Comparison of ENCODE assay signal across 27 cellular contexts in genomic region chr11:64829536-64830251, GRCh38. TPM values are rescaled to one million over a fixed set of nuclear protein-coding genes. Genes with fewer than 3 reads are reported as not detected.
A peak's percentile ranks its signal among the peaks of the same experiment; 100 is the strongest.
DNase-seq lines count a peak whose midpoint lies in the region; ATAC-seq, FAIRE-seq and TF ChIP-seq lines count a peak whose summit lies in the region.
"Had no signal": no experiment of that assay in that cellular context is flagged by ENCODE, and none has a peak within 500 bp of the region (broad histone marks: within the 10 kb centered on the region; RNA-seq: fewer than 3 reads in every experiment).

No MANE protein-coding gene starts in this region.

- H3K4me3 ChIP-seq in BLaER1, result no peak overlapping the region
- H3K4me3 ChIP-seq in RWPE2 (ENCODE audit: severe bottlenecking), result no peak overlapping the region
- no peak overlapping the region for H3K4me3 ChIP-seq in K562
- no peak overlapping the region for H3K4me3 ChIP-seq in osteoblast (ENCODE audit: insufficient read depth, low read length)
- no peak overlapping the region for H3K4me3 ChIP-seq in esophagus muscularis mucosa
- H3K4me3 ChIP-seq: A549, GM12878, GM23248 had no signal

- H3K9me1 ChIP-seq in K562 (ENCODE audit: control insufficient read depth, insufficient read depth, low read length), result no peaks in the 10 kb centered on the region

- TF ChIP-seq CTCF in RWPE2 (IDR thresholded peaks at IDR 0.05; ENCODE audit: poor library complexity, severe bottlenecking), result no peak
- no peak for TF ChIP-seq CTCF in K562 (IDR thresholded peaks at IDR 0.05 in 2 of 3, conservative IDR thresholded peaks at IDR 0.05 in 1 of 3; ENCODE audit: insufficient read depth in 2 of 3, low read depth in 1 of 3, low read length in 3 of 3)
- no peak for TF ChIP-seq CTCF in osteoblast (IDR thresholded peaks at IDR 0.05; ENCODE audit: extremely low read depth, low read depth, low read length)
- no peak for TF ChIP-seq CTCF in esophagus muscularis mucosa (IDR thresholded peaks at IDR 0.05)

- no peaks in the 10 kb centered on the region for H3K9me3 Mint-ChIP-seq in activated naive CD4-positive, alpha-beta T cell treated with anti-CD3 and anti-CD28 coated beads, Interleukin-2, amount 10 ng/mL, durations not matched to agents 7 days and 5 days
- H3K9me3 Mint-ChIP-seq: CD4-positive, CD25-positive, alpha-beta regulatory T cell; CD8-positive, alpha-beta T cell had no signal

- POLR2A ChIA-PET in K562 (lab: Yijun Ruan, JAX), result interaction anchor here (0.6 to 1.4 kb wide), 5 partner anchors 11 to 662 kb away, joined by 3 to 4 read pairs (median 3); no protein-coding TSS in a partner anchor

- ATAC-seq in RWPE2 (ENCODE audit: low read depth), result no peak
- no peak for ATAC-seq in K562
- no peak for ATAC-seq in GM19395 (IDR thresholded peaks at IDR 0.05; ENCODE audit: unreplicated experiment)
- ATAC-seq: A549; CD8-positive, alpha-beta T cell; GM12878 had no signal

- 93% methylated on average over 36 of the region's 43 CpGs for WGBS in K562 (ENCODE audit: insufficient coverage, low coverage, missing lambda C conversion rate)
- WGBS in esophagus muscularis mucosa, result 81% methylated on average over 6 of the region's 43 CpGs

- H3K9me3 ChIP-seq in BLaER1, result no peaks in the 10 kb centered on the region
- no peaks in the 10 kb centered on the region for H3K9me3 ChIP-seq in RWPE2 (ENCODE audit: severe bottlenecking)
- H3K9me3 ChIP-seq in K562 (replicated peaks; ENCODE audit: control insufficient read depth, insufficient read depth, low read depth, low read length), result no peaks in the 10 kb centered on the region
- H3K9me3 ChIP-seq in osteoblast (ENCODE audit: low read depth, low read length), result no peaks in the 10 kb centered on the region
- H3K9me3 ChIP-seq in esophagus muscularis mucosa, result no peaks in the 10 kb centered on the region
- H3K9me3 ChIP-seq: A549, BE2C had no signal

- H2AFZ ChIP-seq in K562 (ENCODE audit: low read depth, low read length), result no peak overlapping the region
- no peak overlapping the region for H2AFZ ChIP-seq in osteoblast (ENCODE audit: low read length)
- H2AFZ ChIP-seq: GM23248 had no signal

- TF ChIP-seq POLR2A in K562 (conservative IDR thresholded peaks at IDR 0.05) (no peak), esophagus muscularis mucosa (IDR thresholded peaks at IDR 0.05; ENCODE audit: low read depth) (no peak)

- TF ChIP-seq EP300 in K562 (IDR thresholded peaks at IDR 0.05; ENCODE audit: low read length) (no peak), esophagus muscularis mucosa (IDR thresholded peaks at IDR 0.05) (no peak)

- intact Hi-C loops in K562 (cut with micrococcal nuclease) (no loop called here), esophagus muscularis mucosa (cut with DNase I) (no loop called here)

- in situ Hi-C loops in K562 (cut with MboI), result no loop called here

- H3K4me1 ChIP-seq in BLaER1 (peaks cover 27% of the 10 kb centered on the region), RWPE2 (ENCODE audit: insufficient read depth, poor library complexity, severe bottlenecking) (no peaks in the 10 kb centered on the region), K562 (replicated peaks in 1 of 2; ENCODE audit: control insufficient read depth in 2 of 2, insufficient read depth in 2 of 2, low read length in 2 of 2) (peaks cover 10 to 58% of the 10 kb centered on the region in 2 experiments; a peak in 4 of 5 replicates), osteoblast (ENCODE audit: insufficient read depth, low read length) (no peaks in the 10 kb centered on the region), esophagus muscularis mucosa (no peaks in the 10 kb centered on the region)
- H3K4me1 ChIP-seq: BE2C had no signal

- H3K27ac Mint-ChIP-seq in activated naive CD4-positive, alpha-beta T cell treated with anti-CD3 and anti-CD28 coated beads, Interleukin-2, amount 10 ng/mL, durations not matched to agents 7 days and 5 days, result no peak overlapping the region
- H3K27ac Mint-ChIP-seq: CD4-positive, CD25-positive, alpha-beta regulatory T cell; CD8-positive, alpha-beta T cell had no signal

- H3K36me3 ChIP-seq in BLaER1 (no peaks in the 10 kb centered on the region; the same call in 1 of the 2 replicates), RWPE2 (ENCODE audit: low read depth) (peaks cover 91% of the 10 kb centered on the region), K562 (ENCODE audit: control insufficient read depth, insufficient read depth, low read length) (peaks cover 65% of the 10 kb centered on the region), osteoblast (ENCODE audit: insufficient read depth, low read length) (no peaks in the 10 kb centered on the region), esophagus muscularis mucosa (no peaks in the 10 kb centered on the region)
- H3K36me3 ChIP-seq: BE2C had no signal

- H4K20me1 ChIP-seq in BLaER1, result no peaks in the 10 kb centered on the region
- no peaks in the 10 kb centered on the region for H4K20me1 ChIP-seq in K562 (replicated peaks; ENCODE audit: control insufficient read depth, insufficient read depth, low read length)
- no peaks in the 10 kb centered on the region for H4K20me1 ChIP-seq in osteoblast (ENCODE audit: insufficient read depth, low read length)

- H3K27ac ChIP-seq in BLaER1 (no peak overlapping the region), RWPE2 (ENCODE audit: poor library complexity, severe bottlenecking) (no peak overlapping the region), K562 (ENCODE audit: extremely low read depth, low read depth, low read length) (no peak overlapping the region), osteoblast (ENCODE audit: low read depth, low read length) (no peak overlapping the region), esophagus muscularis mucosa (replicated peaks in 1 of 4) (no peak overlapping the region)
- H3K27ac ChIP-seq: A549, GM23248 had no signal

- H3K9ac ChIP-seq in BLaER1, result no peak overlapping the region
- H3K9ac ChIP-seq in K562 (ENCODE audit: insufficient read depth in 1 of 2, low read depth in 2 of 2, low read length in 2 of 2), result peak overlapping the region in 1 of 2 experiments; percentile 58; a peak in 2 of 4 replicates
- H3K9ac ChIP-seq: GM23248 had no signal

- FAIRE-seq in K562 (lab: Jason Lieb, UNC), result no peak
- FAIRE-seq: A549, D721Med, GM12878, GM19239, H1 had no signal

- H3K4me2 ChIP-seq in BLaER1 (peak overlapping the region; percentile 17; the same call in 1 of the 2 replicates), K562 (ENCODE audit: insufficient read depth, low read length) (no peak overlapping the region), osteoblast (ENCODE audit: insufficient read depth, low read length) (no peak overlapping the region)
- H3K4me2 ChIP-seq: A549 had no signal

- no peaks in the 10 kb centered on the region for H3K27me3 Mint-ChIP-seq in activated naive CD4-positive, alpha-beta T cell treated with anti-CD3 and anti-CD28 coated beads, Interleukin-2, amount 10 ng/mL, durations not matched to agents 7 days and 5 days
- H3K27me3 Mint-ChIP-seq: CD4-positive, CD25-positive, alpha-beta regulatory T cell had no signal

- H3K4me3 Mint-ChIP-seq in activated naive CD4-positive, alpha-beta T cell treated with anti-CD3 and anti-CD28 coated beads, Interleukin-2, amount 10 ng/mL, durations not matched to agents 7 days and 5 days, result no peak overlapping the region
- H3K4me3 Mint-ChIP-seq: CD4-positive, CD25-positive, alpha-beta regulatory T cell; CD8-positive, alpha-beta T cell had no signal

- peak; percentile 63 for DNase-seq in RWPE2 (ENCODE audit: low spot score)
- DNase-seq in K562 (ENCODE audit: extremely low read depth in 1 of 4, low spot score in 3 of 4), result no peak
- peak; percentile 49 for DNase-seq in osteoblast (ENCODE audit: insufficient read length, low spot score, missing footprints)
- DNase-seq in activated naive CD4-positive, alpha-beta T cell treated with anti-CD3 and anti-CD28 coated beads, Interleukin-2, amount 10 ng/mL, durations not matched to agents 7 days and 5 days, result no peak
- DNase-seq in esophagus muscularis mucosa (ENCODE audit: extremely low spot score), result no peak
- DNase-seq in NCI-H2171 treated with DMSO at 0.1 percent for 48 hours (lab: John Stamatoyannopoulos, UW), result no peak
- DNase-seq: 8988T; ACHN; AML-193; BE2C; C1 segment of cervical spinal cord; CD4-positive, CD25-positive, alpha-beta regulatory T cell; CD8-positive, alpha-beta T cell; DMS 273 treated with DMSO at 0.1 percent for 48 hours; DMS79; EL; GDM1; GM23248; H7; HCEC 1CT had no signal

- TF ChIP-seq RAD21 in K562 (CRISPR knock-in tag; conservative IDR thresholded peaks at IDR 0.05 in 1 of 2, IDR thresholded peaks at IDR 0.05 in 1 of 2), result no peak

- no peaks in the 10 kb centered on the region for H3K27me3 ChIP-seq in BLaER1
- H3K27me3 ChIP-seq in RWPE2 (ENCODE audit: insufficient read depth, poor library complexity, severe bottlenecking), result no peaks in the 10 kb centered on the region
- H3K27me3 ChIP-seq in K562 (ENCODE audit: control insufficient read depth in 2 of 2, insufficient read depth in 2 of 2, low read length in 2 of 2), result no peaks in the 10 kb centered on the region
- H3K27me3 ChIP-seq in osteoblast (ENCODE audit: insufficient read depth, low read length), result no peaks in the 10 kb centered on the region
- no peaks in the 10 kb centered on the region for H3K27me3 ChIP-seq in esophagus muscularis mucosa
- H3K27me3 ChIP-seq: BE2C had no signal

- no TSS peak for BruUV-seq in K562 (replicated peaks; lab: Mats Ljungman, UMichigan)

- CTCF ChIA-PET in K562 (lab: Yijun Ruan, JAX; ENCODE audit: low intra/inter-chr PET ratio), result interaction anchor here (0.6 kb wide), 1 partner anchor 558 kb away, joined by 3 read pairs; no protein-coding TSS in a partner anchor
- CTCF ChIA-PET in activated naive CD4-positive, alpha-beta T cell treated with anti-CD3 and anti-CD28 coated beads, Interleukin-2, amount 10 ng/mL, durations not matched to agents 7 days and 5 days (lab: Charles Lee), result no interaction called here

- H3K36me3 Mint-ChIP-seq in activated naive CD4-positive, alpha-beta T cell treated with anti-CD3 and anti-CD28 coated beads, Interleukin-2, amount 10 ng/mL, durations not matched to agents 7 days and 5 days, result no peaks in the 10 kb centered on the region

- H3K79me2 ChIP-seq in K562 (ENCODE audit: control insufficient read depth, insufficient read depth, low read length) (no peaks in the 10 kb centered on the region), osteoblast (ENCODE audit: insufficient read depth, low read length) (no peaks in the 10 kb centered on the region)

- no peaks in the 10 kb centered on the region for H3K4me1 Mint-ChIP-seq in activated naive CD4-positive, alpha-beta T cell treated with anti-CD3 and anti-CD28 coated beads, Interleukin-2, amount 10 ng/mL, durations not matched to agents 7 days and 5 days
- H3K4me1 Mint-ChIP-seq: CD4-positive, CD25-positive, alpha-beta regulatory T cell had no signal

RNA-seq across cellular contexts. Expression of gene CDC42BPG, which starts 14.8 kb away (rescaled TPM):
- 19.1 and 64.6 TPM in 2 replicates for total RNA-seq in K562 (2011; cell fraction: chromatin; rRNA removed; ENCODE audit: low replicate concordance)
- 33.3 and 37.9 TPM in 2 replicates for total RNA-seq in K562 (2011; cell fraction: nucleolus; rRNA removed)
- total RNA-seq in K562 (2011; cell fraction: nucleoplasm; rRNA removed), result 16.2 and 19.7 TPM in 2 replicates
- total RNA-seq in K562 (2014; rRNA removed) (4.0 and 7.1 TPM in 2 replicates), K562 (2014; rRNA removed; fragmentation: Illumina TruSeq; extraction: Trizol) (0.99 and 1.1 TPM in 2 replicates), K562 (2015; rRNA removed; fragmentation: Illumina TruSeq; extraction: Trizol) (2.1 and 2.5 TPM in 2 replicates), K562 (2021) (7.4 and 8.8 TPM in 2 replicates), osteoblast (under 0.01 and 0.29 TPM in 2 replicates), esophagus muscularis mucosa (under 1 TPM in 3 of 4 donors, not detected in 1; 0.33 to 0.46 (median 0.39) TPM)
- polyA plus RNA-seq in K562 (2011; rRNA removed) (2.2 and 3.6 TPM in 2 replicates), K562 (2014; fragmentation: Illumina TruSeq; extraction: Trizol) (1.8 and 4.6 TPM in 2 replicates), K562 (2014; fragmentation: Nextera tagmentation; extraction: Ambion mirVana) (under 1 TPM; 0.04 to 0.08 TPM), K562 (2014; rRNA removed) (7.9 and 11.8 TPM in 2 replicates)
- polyA plus RNA-seq in K562 (2011; cell fraction: cytosol; rRNA removed), result 2.0 and 4.5 TPM in 2 replicates
- polyA plus RNA-seq in K562 (2011; cell fraction: nucleus; rRNA removed), result 15.1 and 28.5 TPM in 2 replicates
- polyA plus RNA-seq in K562 (2012), result 4.7 and 6.3 TPM in 2 replicates
- 2.1 and 3.0 TPM in 2 replicates for polyA minus RNA-seq in K562 (2011; rRNA and poly(A)+ RNA removed)
- 3.2 and 3.5 TPM in 2 replicates for polyA minus RNA-seq in K562 (2011; cell fraction: cytosol; rRNA and poly(A)+ RNA removed)
- 12.1 and 12.2 TPM in 2 replicates for polyA minus RNA-seq in K562 (2011; cell fraction: nucleus; rRNA and poly(A)+ RNA removed)
- total RNA-seq: GM23248 had no signal
- polyA plus RNA-seq: GM23248 had no signal

RNA-seq across cellular contexts. Expression of gene MEN1, which starts 19.3 kb away (rescaled TPM):
- 33.3 and 80.8 TPM in 2 replicates for total RNA-seq in K562 (2011; cell fraction: chromatin; rRNA removed; ENCODE audit: low replicate concordance)
- 78.7 and 86.4 TPM in 2 replicates for total RNA-seq in K562 (2011; cell fraction: nucleolus; rRNA removed)
- 51.5 and 54.8 TPM in 2 replicates for total RNA-seq in K562 (2011; cell fraction: nucleoplasm; rRNA removed)
- total RNA-seq in K562 (2014; rRNA removed) (24.3 and 29.4 TPM in 2 replicates), K562 (2014; rRNA removed; fragmentation: Illumina TruSeq; extraction: Trizol) (6.3 and 7.3 TPM in 2 replicates), K562 (2015; rRNA removed; fragmentation: Illumina TruSeq; extraction: Trizol) (12.3 and 15.0 TPM in 2 replicates), K562 (2021) (55.7 and 57.2 TPM in 2 replicates), osteoblast (12.3 and 13.3 TPM in 2 replicates), esophagus muscularis mucosa (10 to 100 TPM; 10.4 to 18.7 (median 11.5) TPM)
- polyA plus RNA-seq in K562 (2011; rRNA removed) (19.3 and 34.7 TPM in 2 replicates), K562 (2014; fragmentation: Illumina TruSeq; extraction: Trizol) (42.7 and 48.3 TPM in 2 replicates), K562 (2014; fragmentation: Nextera tagmentation; extraction: Ambion mirVana) (1 to 10 TPM; 3.4 to 3.9 TPM), K562 (2014; rRNA removed) (40.5 and 42.5 TPM in 2 replicates)
- 22.5 and 54.7 TPM in 2 replicates for polyA plus RNA-seq in K562 (2011; cell fraction: cytosol; rRNA removed)
- 88.7 and 149 TPM in 2 replicates for polyA plus RNA-seq in K562 (2011; cell fraction: nucleus; rRNA removed)
- polyA plus RNA-seq in K562 (2012), result 41.1 and 44.4 TPM in 2 replicates
- 6.3 and 9.1 TPM in 2 replicates for polyA minus RNA-seq in K562 (2011; rRNA and poly(A)+ RNA removed)
- 24.1 and 29.2 TPM in 2 replicates for polyA minus RNA-seq in K562 (2011; cell fraction: cytosol; rRNA and poly(A)+ RNA removed)
- 19.9 and 21.0 TPM in 2 replicates for polyA minus RNA-seq in K562 (2011; cell fraction: nucleus; rRNA and poly(A)+ RNA removed)

RNA-seq across cellular contexts. Expression of gene MAP4K2, which starts 26.7 kb away (rescaled TPM):
- total RNA-seq in K562 (2011; cell fraction: chromatin; rRNA removed; ENCODE audit: low replicate concordance), result 11.3 and 40.1 TPM in 2 replicates
- 20.5 and 22.5 TPM in 2 replicates for total RNA-seq in K562 (2011; cell fraction: nucleolus; rRNA removed)
- total RNA-seq in K562 (2011; cell fraction: nucleoplasm; rRNA removed), result 7.3 and 11.7 TPM in 2 replicates
- total RNA-seq in K562 (2014; rRNA removed) (9.6 and 13.7 TPM in 2 replicates), K562 (2014; rRNA removed; fragmentation: Illumina TruSeq; extraction: Trizol) (3.4 and 4.9 TPM in 2 replicates), K562 (2015; rRNA removed; fragmentation: Illumina TruSeq; extraction: Trizol) (7.0 and 8.5 TPM in 2 replicates), K562 (2021) (13.9 and 14.5 TPM in 2 replicates), osteoblast (6.2 and 9.8 TPM in 2 replicates), esophagus muscularis mucosa (10 to 100 TPM; 11.1 to 25.0 (median 17.1) TPM)
- polyA plus RNA-seq in K562 (2011; rRNA removed) (7.3 and 11.2 TPM in 2 replicates), K562 (2014; fragmentation: Illumina TruSeq; extraction: Trizol) (8.5 and 12.2 TPM in 2 replicates), K562 (2014; fragmentation: Nextera tagmentation; extraction: Ambion mirVana) (under 1 TPM; 0.13 to 0.39 TPM), K562 (2014; rRNA removed) (10.5 and 11.6 TPM in 2 replicates)
- polyA plus RNA-seq in K562 (2011; cell fraction: cytosol; rRNA removed), result 11.2 and 14.4 TPM in 2 replicates
- polyA plus RNA-seq in K562 (2011; cell fraction: nucleus; rRNA removed), result 40.2 and 43.0 TPM in 2 replicates
- polyA plus RNA-seq in K562 (2012), result 9.6 and 14.0 TPM in 2 replicates
- polyA minus RNA-seq in K562 (2011; rRNA and poly(A)+ RNA removed), result 5.1 and 6.7 TPM in 2 replicates
- 8.8 and 11.1 TPM in 2 replicates for polyA minus RNA-seq in K562 (2011; cell fraction: cytosol; rRNA and poly(A)+ RNA removed)
- 5.8 and 12.4 TPM in 2 replicates for polyA minus RNA-seq in K562 (2011; cell fraction: nucleus; rRNA and poly(A)+ RNA removed)

RNA-seq across cellular contexts. Expression of gene EHD1, which starts 48.7 kb away (rescaled TPM):
- 20.8 and 92.1 TPM in 2 replicates for total RNA-seq in K562 (2011; cell fraction: chromatin; rRNA removed; ENCODE audit: low replicate concordance)
- total RNA-seq in K562 (2011; cell fraction: nucleolus; rRNA removed), result 57.7 and 64.3 TPM in 2 replicates
- 24.2 and 37.8 TPM in 2 replicates for total RNA-seq in K562 (2011; cell fraction: nucleoplasm; rRNA removed)
- total RNA-seq in K562 (2014; rRNA removed) (39.1 and 40.0 TPM in 2 replicates), K562 (2014; rRNA removed; fragmentation: Illumina TruSeq; extraction: Trizol) (7.2 and 11.5 TPM in 2 replicates), K562 (2015; rRNA removed; fragmentation: Illumina TruSeq; extraction: Trizol) (12.7 and 12.9 TPM in 2 replicates), K562 (2021) (65.0 and 69.6 TPM in 2 replicates), osteoblast (51.3 and 51.4 TPM in 2 replicates), esophagus muscularis mucosa (100 to 1,000 TPM in 2 of 4 donors, 10 to 100 TPM in 2; 57.0 to 193 (median 104) TPM)
- polyA plus RNA-seq in K562 (2011; rRNA removed) (16.4 and 34.2 TPM in 2 replicates), K562 (2014; fragmentation: Illumina TruSeq; extraction: Trizol) (41.0 and 45.1 TPM in 2 replicates), K562 (2014; fragmentation: Nextera tagmentation; extraction: Ambion mirVana) (under 1 TPM; 0.46 to 0.59 TPM), K562 (2014; rRNA removed) (26.8 and 27.3 TPM in 2 replicates)
- polyA plus RNA-seq in K562 (2011; cell fraction: cytosol; rRNA removed), result 30.6 and 56.6 TPM in 2 replicates
- polyA plus RNA-seq in K562 (2011; cell fraction: nucleus; rRNA removed), result 30.2 and 48.9 TPM in 2 replicates
- polyA plus RNA-seq in K562 (2012), result 38.5 and 52.8 TPM in 2 replicates
- 26.8 and 39.2 TPM in 2 replicates for polyA minus RNA-seq in K562 (2011; rRNA and poly(A)+ RNA removed)
- polyA minus RNA-seq in K562 (2011; cell fraction: cytosol; rRNA and poly(A)+ RNA removed), result 50.9 and 64.3 TPM in 2 replicates
- 17.4 and 22.8 TPM in 2 replicates for polyA minus RNA-seq in K562 (2011; cell fraction: nucleus; rRNA and poly(A)+ RNA removed)

RNA-seq across cellular contexts. Expression of gene SF1, which starts 51.4 kb away (rescaled TPM):
- 535 and 698 TPM in 2 replicates for total RNA-seq in K562 (2011; cell fraction: chromatin; rRNA removed; ENCODE audit: low replicate concordance)
- 252 and 253 TPM in 2 replicates for total RNA-seq in K562 (2011; cell fraction: nucleolus; rRNA removed)
- total RNA-seq in K562 (2011; cell fraction: nucleoplasm; rRNA removed), result 451 and 617 TPM in 2 replicates
- total RNA-seq in K562 (2014; rRNA removed) (141 and 158 TPM in 2 replicates), K562 (2014; rRNA removed; fragmentation: Illumina TruSeq; extraction: Trizol) (111 and 122 TPM in 2 replicates), K562 (2015; rRNA removed; fragmentation: Illumina TruSeq; extraction: Trizol) (78.3 and 84.0 TPM in 2 replicates), K562 (2021) (295 and 334 TPM in 2 replicates), osteoblast (114 and 130 TPM in 2 replicates), esophagus muscularis mucosa (100 to 1,000 TPM; 199 to 285 (median 234) TPM)
- polyA plus RNA-seq in K562 (2011; rRNA removed) (64.3 and 88.2 TPM in 2 replicates), K562 (2014; fragmentation: Illumina TruSeq; extraction: Trizol) (207 and 244 TPM in 2 replicates), K562 (2014; fragmentation: Nextera tagmentation; extraction: Ambion mirVana) (10 to 100 TPM; 13.1 to 14.0 TPM), K562 (2014; rRNA removed) (123 and 131 TPM in 2 replicates)
- polyA plus RNA-seq in K562 (2011; cell fraction: cytosol; rRNA removed), result 38.0 and 43.0 TPM in 2 replicates
- polyA plus RNA-seq in K562 (2011; cell fraction: nucleus; rRNA removed), result 224 and 275 TPM in 2 replicates
- 197 and 225 TPM in 2 replicates for polyA plus RNA-seq in K562 (2012)
- polyA minus RNA-seq in K562 (2011; rRNA and poly(A)+ RNA removed), result 94.0 and 130 TPM in 2 replicates
- 61.7 and 83.6 TPM in 2 replicates for polyA minus RNA-seq in K562 (2011; cell fraction: cytosol; rRNA and poly(A)+ RNA removed)
- 141 and 236 TPM in 2 replicates for polyA minus RNA-seq in K562 (2011; cell fraction: nucleus; rRNA and poly(A)+ RNA removed)

Comparison
In these comparisons a context has a peak if more than half of its experiments do, and no peak if none do; other contexts are left out.
1. DNase-seq: peak in RWPE2 (single experiment) and osteoblast (single experiment); none in K562 (0 of 4), activated naive CD4-positive, alpha-beta T cell treated with anti-CD3 and anti-CD28 coated beads, Interleukin-2, amount 10 ng/mL, durations not matched to agents 7 days and 5 days (single experiment), esophagus muscularis mucosa (single experiment) and NCI-H2171 treated with DMSO at 0.1 percent for 48 hours (single experiment).